9 cellular contexts compared by ENCODE assay signal in the genomic region with DNA sequence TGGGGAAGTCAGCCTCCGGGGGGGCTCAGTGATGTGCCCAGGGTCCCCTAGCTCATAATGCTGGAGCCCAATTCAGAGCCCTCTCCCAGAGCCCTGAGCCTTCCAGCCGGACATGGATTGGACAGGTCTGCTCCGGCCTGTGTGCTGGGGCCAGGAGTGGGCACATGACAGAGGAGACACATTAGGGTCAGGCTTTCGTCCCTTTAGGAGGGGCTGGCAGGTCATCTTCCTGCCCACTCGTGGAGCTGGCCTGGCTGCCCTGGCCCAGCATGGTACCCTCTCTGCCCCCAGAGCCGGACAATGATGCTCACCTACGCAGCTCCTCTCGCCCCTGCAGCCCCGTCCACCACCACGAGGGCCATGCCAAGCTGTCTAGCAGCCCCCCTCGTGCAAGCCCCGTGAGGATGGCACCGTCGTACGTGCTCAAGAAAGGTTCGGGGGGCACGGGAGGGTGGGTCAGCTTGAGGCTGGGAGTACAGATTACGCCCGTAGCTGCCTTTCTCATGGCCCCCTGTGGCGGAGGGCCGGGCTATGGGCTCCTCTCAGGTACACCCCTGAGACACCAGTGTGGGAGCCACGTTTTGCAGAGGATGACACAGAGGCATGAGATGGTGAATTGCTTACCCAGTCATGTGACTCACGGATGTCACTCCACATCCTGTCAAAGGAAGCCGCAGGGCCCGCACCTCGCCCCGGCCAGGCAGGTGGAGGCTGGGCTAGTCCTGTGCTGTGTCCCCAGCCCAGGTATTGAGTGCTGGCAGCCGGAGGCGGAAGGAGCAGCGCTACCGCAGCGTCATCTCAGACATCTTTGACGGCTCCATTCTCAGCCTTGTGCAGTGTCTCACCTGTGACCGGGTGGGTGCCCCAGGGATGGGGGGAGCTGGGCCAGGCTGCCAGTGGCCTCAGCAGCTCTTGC. TPM values are rescaled to one million over a fixed set of nuclear protein-coding genes. Genes with fewer than 3 reads are reported as not detected.
A peak's percentile ranks its signal among the peaks of the same experiment; 100 is the strongest.
DNase-seq lines count a peak whose midpoint lies in the region; ATAC-seq, FAIRE-seq and TF ChIP-seq lines count a peak whose summit lies in the region.
"Had no signal": no experiment of that assay in that cellular context is flagged by ENCODE, and none has a peak within 500 bp of the region (broad histone marks: within the 10 kb centered on the region; RNA-seq: fewer than 3 reads in every experiment).

No MANE protein-coding gene starts in this region.

- peaks cover 22% of the 10 kb centered on the region for H3K36me3 ChIP-seq in BLaER1
- peaks cover 0 to 3% of the 10 kb centered on the region in 2 donors for H3K36me3 ChIP-seq in small intestine (ENCODE audit: control insufficient read depth in 2 of 2, insufficient read depth in 2 of 2, low read length in 2 of 2)

- H3K9me3 ChIP-seq in BLaER1 (no peaks in the 10 kb centered on the region), small intestine (ENCODE audit: control insufficient read depth, low read depth) (no peaks in the 10 kb centered on the region)

- POLR2A ChIA-PET in activated naive CD8-positive, alpha-beta T cell treated with anti-CD3 and anti-CD28 coated beads, Interleukin-2, amount 10 ng/mL, durations not matched to agents 7 days and 5 days (lab: Charles Lee), result interaction anchor here (0.6 to 12.4 kb wide), 10 partner anchors 9 to 1133 kb away, joined by 3 to 173 read pairs (median 6); partner anchors contain the start of genes C9orf78 and USP20

- no peak overlapping the region for H3K9ac ChIP-seq in BLaER1

- no peak for TF ChIP-seq CTCF in mesothelial cell of epicardium (IDR thresholded peaks at IDR 0.05; ENCODE audit: unreplicated experiment)

- no peak overlapping the region for H3K4me3 ChIP-seq in BLaER1
- H3K4me3 ChIP-seq in small intestine (ENCODE audit: low read depth in 1 of 2, low read length in 2 of 2), result no peak overlapping the region

- H4K20me1 ChIP-seq in BLaER1, result no peaks in the 10 kb centered on the region

- 71 to 79% (median 76%) methylated on average over 29 to 34 of the region's 34 CpGs for WGBS in small intestine, 3 donors

- peak overlapping the region; percentile 90 for H3K27ac Mint-ChIP-seq in activated naive CD8-positive, alpha-beta T cell treated with anti-CD3 and anti-CD28 coated beads, Interleukin-2, amount 10 ng/mL, durations not matched to agents 7 days and 5 days
- no peak overlapping the region for H3K27ac Mint-ChIP-seq in mesothelial cell of epicardium

- H3K4me3 Mint-ChIP-seq in activated naive CD8-positive, alpha-beta T cell treated with anti-CD3 and anti-CD28 coated beads, Interleukin-2, amount 10 ng/mL, durations not matched to agents 7 days and 5 days, result peak overlapping the region; percentile 60
- H3K4me3 Mint-ChIP-seq in mesothelial cell of epicardium, result no peak overlapping the region

- H3K4me1 ChIP-seq in BLaER1 (peaks cover 56% of the 10 kb centered on the region), small intestine (ENCODE audit: control insufficient read depth in 2 of 2, insufficient read depth in 1 of 2, low read depth in 1 of 2, low read length in 1 of 2) (no peaks in the 10 kb centered on the region)

- H3K27me3 Mint-ChIP-seq in activated naive CD8-positive, alpha-beta T cell treated with anti-CD3 and anti-CD28 coated beads, Interleukin-2, amount 10 ng/mL, durations not matched to agents 7 days and 5 days, result no peaks in the 10 kb centered on the region
- H3K27me3 Mint-ChIP-seq in mesothelial cell of epicardium (ENCODE audit: low read depth), result no peaks in the 10 kb centered on the region

- no peak for FAIRE-seq in small intestine (lab: Jason Lieb, UNC)
- FAIRE-seq in GM19239 (lab: Jason Lieb, UNC), result no peak

- no peaks in the 10 kb centered on the region for H3K9me3 Mint-ChIP-seq in activated naive CD8-positive, alpha-beta T cell treated with anti-CD3 and anti-CD28 coated beads, Interleukin-2, amount 10 ng/mL, durations not matched to agents 7 days and 5 days
- no peaks in the 10 kb centered on the region for H3K9me3 Mint-ChIP-seq in mesothelial cell of epicardium

- H3K27me3 ChIP-seq in BLaER1 (no peaks in the 10 kb centered on the region), small intestine (ENCODE audit: control insufficient read depth in 2 of 2, insufficient read depth in 2 of 2, low read length in 2 of 2) (no peaks in the 10 kb centered on the region)

- H3K27ac ChIP-seq in BLaER1, result peak overlapping the region; percentile 55
- H3K27ac ChIP-seq in small intestine (ENCODE audit: low read depth in 1 of 2, low read length in 1 of 2), result peak overlapping the region; percentile 60 to 74

- H3K4me1 Mint-ChIP-seq in activated naive CD8-positive, alpha-beta T cell treated with anti-CD3 and anti-CD28 coated beads, Interleukin-2, amount 10 ng/mL, durations not matched to agents 7 days and 5 days, result peaks cover 56% of the 10 kb centered on the region
- H3K4me1 Mint-ChIP-seq in mesothelial cell of epicardium, result no peaks in the 10 kb centered on the region

- H3K36me3 Mint-ChIP-seq in activated naive CD8-positive, alpha-beta T cell treated with anti-CD3 and anti-CD28 coated beads, Interleukin-2, amount 10 ng/mL, durations not matched to agents 7 days and 5 days, result peaks cover 36% of the 10 kb centered on the region
- H3K36me3 Mint-ChIP-seq in mesothelial cell of epicardium, result peaks cover 22% of the 10 kb centered on the region

- DNase-seq in activated CD4-positive, alpha-beta T cell treated with anti-CD3 and anti-CD28 coated beads for 4 hours, result peak; percentile 85 to 86
- peak; percentile 88 for DNase-seq in activated naive CD8-positive, alpha-beta T cell treated with anti-CD3 and anti-CD28 coated beads, Interleukin-2, amount 10 ng/mL, durations not matched to agents 7 days and 5 days
- DNase-seq in small intestine (peak; percentile 73), mesothelial cell of epicardium (ENCODE audit: low spot score in 2 of 2, unreplicated experiment in 2 of 2) (no peak), GM19239 (ENCODE audit: insufficient read length, low spot score) (no peak)
- DNase-seq: midbrain had no signal

- ATAC-seq in activated naive CD8-positive, alpha-beta T cell treated with anti-CD3 and anti-CD28 coated beads, Interleukin-2, amount 10 ng/mL, durations not matched to agents 7 days and 5 days (ENCODE audit: low read depth), result peak; percentile 88
- no peak for ATAC-seq in HG03045 (IDR thresholded peaks at IDR 0.05; ENCODE audit: unreplicated experiment)
- ATAC-seq in GM19035 (IDR thresholded peaks at IDR 0.05; ENCODE audit: unreplicated experiment), result no peak

- peak overlapping the region; percentile 24 for H3K4me2 ChIP-seq in BLaER1

RNA-seq across cellular contexts. Expression of gene USP20, which starts 33.6 kb away (rescaled TPM):
- 100 to 1,000 TPM; 107 to 111 TPM for total RNA-seq in activated naive CD8-positive, alpha-beta T cell treated with anti-CD3 and anti-CD28 coated beads, Interleukin-2, amount 10 ng/mL, durations not matched to agents 7 days and 5 days
- polyA plus RNA-seq in small intestine, result 10 to 100 TPM; 16.9 to 47.0 (median 23.9) TPM
- total RNA-seq in mesothelial cell of epicardium, result 47.1 to 49.0 TPM (median 47.7 TPM) in 3 replicates

RNA-seq across cellular contexts. Expression of gene C9orf78, which starts 33.8 kb away (rescaled TPM):
- 10 to 100 TPM; 71.4 to 73.4 TPM for total RNA-seq in activated naive CD8-positive, alpha-beta T cell treated with anti-CD3 and anti-CD28 coated beads, Interleukin-2, amount 10 ng/mL, durations not matched to agents 7 days and 5 days
- 10 to 100 TPM; 58.3 to 62.6 (median 60.5) TPM for polyA plus RNA-seq in small intestine
- 28.2 to 31.0 TPM (median 29.9 TPM) in 3 replicates for total RNA-seq in mesothelial cell of epicardium

RNA-seq across cellular contexts. Expression of gene TOR1A, which starts 44.9 kb away (rescaled TPM):
- 10 to 100 TPM; 46.6 to 47.2 TPM for total RNA-seq in activated naive CD8-positive, alpha-beta T cell treated with anti-CD3 and anti-CD28 coated beads, Interleukin-2, amount 10 ng/mL, durations not matched to agents 7 days and 5 days
- 10 to 100 TPM; 16.3 to 29.4 (median 16.8) TPM for polyA plus RNA-seq in small intestine
- total RNA-seq in mesothelial cell of epicardium, result 33.7 to 34.8 TPM (median 33.8 TPM) in 3 replicates

Comparison
In these comparisons a context has a peak if more than half of its experiments do, and no peak if none do; other contexts are left out.
1. DNase-seq: peak in activated CD4-positive, alpha-beta T cell treated with anti-CD3 and anti-CD28 coated beads for 4 hours (2 of 2), activated naive CD8-positive, alpha-beta T cell treated with anti-CD3 and anti-CD28 coated beads, Interleukin-2, amount 10 ng/mL, durations not matched to agents 7 days and 5 days (single experiment) and small intestine (single experiment); none in mesothelial cell of epicardium (0 of 2) and GM19239 (single experiment).